10 cellular contexts compared by ENCODE assay signal in the genomic region with DNA sequence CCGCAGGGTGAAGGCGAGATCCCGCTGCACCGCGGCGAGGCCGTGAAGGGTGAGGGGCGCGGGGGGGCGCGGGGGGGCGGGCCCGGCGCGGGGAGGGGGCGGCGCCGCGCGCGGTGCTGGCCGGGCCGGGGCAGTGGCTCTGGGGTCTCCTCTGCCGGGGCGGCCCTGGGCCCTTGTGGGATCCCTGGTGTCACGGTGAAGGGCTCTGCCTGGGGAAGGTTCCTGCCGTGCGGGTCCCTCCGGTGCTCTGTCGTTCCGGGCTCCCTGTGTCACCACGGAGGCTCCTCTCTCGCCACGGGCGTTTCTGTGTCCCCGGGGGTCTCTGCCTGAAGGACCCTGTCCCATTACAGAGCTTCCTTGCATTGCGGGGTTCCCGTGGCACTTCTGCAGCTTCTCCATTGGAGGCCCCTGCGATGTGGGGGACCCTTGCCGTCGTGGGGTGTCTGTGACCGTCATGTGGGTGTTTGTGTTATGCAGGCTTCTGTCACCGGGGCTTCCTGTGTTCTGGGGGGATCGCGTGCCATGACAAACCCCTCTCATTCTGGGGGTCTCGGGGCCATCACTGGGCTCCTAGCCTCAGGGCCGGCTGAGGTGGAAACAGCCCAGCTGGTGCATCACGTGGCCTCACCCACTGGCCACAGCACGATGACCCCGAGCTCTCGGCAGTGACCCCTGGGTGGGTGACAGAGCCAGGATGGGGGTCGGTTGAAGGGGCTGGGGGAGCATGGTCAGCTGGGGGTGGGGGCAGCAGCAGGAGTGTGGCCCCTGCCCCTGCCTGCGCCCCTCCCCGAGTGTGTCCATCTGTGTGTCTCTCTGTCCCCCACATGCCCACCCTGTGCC. TPM values are rescaled to one million over a fixed set of nuclear protein-coding genes. Genes with fewer than 3 reads are reported as not detected.
A peak's percentile ranks its signal among the peaks of the same experiment; 100 is the strongest.
DNase-seq lines count a peak whose midpoint lies in the region; ATAC-seq and TF ChIP-seq lines count a peak whose summit lies in the region.
"Had no signal": no experiment of that assay in that cellular context is flagged by ENCODE, and none has a peak within 500 bp of the region (broad histone marks: within the 10 kb centered on the region; RNA-seq: fewer than 3 reads in every experiment).

No MANE protein-coding gene starts in this region.

- no peak for TF ChIP-seq RAD21 in HCT116 (IDR thresholded peaks at IDR 0.05; ENCODE audit: low read depth)

- in situ Hi-C loops in mammary epithelial cell (cut with MboI; ENCODE audit: low sequenced_read_pairs in 2 of 2), result no loop called here
- in situ Hi-C loops in GM13977 (cut with MboI; ENCODE audit: low pct_unique_long_range_greater_than_20kb, low sequenced_read_pairs, unreplicated experiment), result no loop called here

- ATAC-seq in HCT116, result peak; percentile 28
- no peak for ATAC-seq in GM21423 (IDR thresholded peaks at IDR 0.05; ENCODE audit: unreplicated experiment)

- intact Hi-C loops in HCT116 (cut with micrococcal nuclease) (no loop called here), mammary epithelial cell (cut with micrococcal nuclease) (no loop called here), spleen (cut with DNase I; ENCODE audit: low total_unique reads) (no loop called here)

- no peaks in the 10 kb centered on the region for H3K9me3 ChIP-seq in HCT116 (ENCODE audit: control insufficient read depth in 1 of 2, insufficient read depth in 1 of 2, low read depth in 1 of 2, low read length in 2 of 2)
- H3K9me3 ChIP-seq in mammary epithelial cell (replicated peaks; ENCODE audit: insufficient read depth, low read length), result no peaks in the 10 kb centered on the region
- H3K9me3 ChIP-seq in iPS-20b (ENCODE audit: insufficient read depth, low read depth, low read length), result no peaks in the 10 kb centered on the region
- H3K9me3 ChIP-seq in spleen, result no peaks in the 10 kb centered on the region

- dilution Hi-C loops in mammary epithelial cell (cut with HindIII; ENCODE audit: low sequenced_read_pairs), result loop anchor here (5.0 kb wide), 1 partner anchor 71 kb away; the partner anchor contains the start of gene ARSA

- RAD21 ChIA-PET in HCT116 (lab: Charles Lee; ENCODE audit: low non-redundant PET in 1 of 2, low total read pairs in 2 of 2, uncharacterized antibody in 2 of 2, unreplicated experiment in 2 of 2), result no interaction called here

- H3K27me3 ChIP-seq in HCT116 (ENCODE audit: insufficient read depth, low read length) (no peaks in the 10 kb centered on the region), mammary epithelial cell (ENCODE audit: insufficient read depth, low read length) (no peaks in the 10 kb centered on the region), iPS-20b (ENCODE audit: insufficient read depth, low read length) (peaks cover 27% of the 10 kb centered on the region), spleen (replicated peaks in 1 of 7) (no peaks in the 10 kb centered on the region)

- peak overlapping the region; percentile 50 for H3K9ac ChIP-seq in HCT116 (ENCODE audit: low read length)
- no peak overlapping the region for H3K9ac ChIP-seq in mammary epithelial cell (ENCODE audit: insufficient read depth, low read length)
- H3K9ac ChIP-seq in iPS-20b (ENCODE audit: low read depth, low read length), result no peak overlapping the region

- peak overlapping the region; percentile 32; the same call in 1 of the 2 replicates for H3K27ac ChIP-seq in HCT116 (ENCODE audit: low read depth, low read length)
- no peak overlapping the region for H3K27ac ChIP-seq in mammary epithelial cell (ENCODE audit: insufficient read depth, low read depth, low read length)
- no peak overlapping the region for H3K27ac ChIP-seq in iPS-20b (ENCODE audit: low read length)
- peak overlapping the region in 4 of 8 donors; percentile 21 to 60 (median 39) for H3K27ac ChIP-seq in spleen

- BruUV-seq in HCT116 (replicated peaks; lab: Mats Ljungman, UMichigan), result no TSS peak
- no TSS peak for BruUV-seq in mammary epithelial cell (replicated peaks; lab: Mats Ljungman, UMichigan)

- H3K9me2 ChIP-seq in HCT116 (ENCODE audit: insufficient read depth), result no peaks in the 10 kb centered on the region

- H3K79me2 ChIP-seq in HCT116 (ENCODE audit: insufficient read depth, low read length) (peaks cover 17% of the 10 kb centered on the region), mammary epithelial cell (ENCODE audit: insufficient read depth, low read length) (no peaks in the 10 kb centered on the region)

- POLR2A ChIA-PET in HCT116 (lab: Charles Lee), result no interaction called here

- TF ChIP-seq POLR2A in HCT116 (IDR thresholded peaks at IDR 0.05; ENCODE audit: borderline replicate concordance, extremely low read depth, insufficient read depth, insufficient read length) (no peak), spleen (IDR thresholded peaks at IDR 0.05) (no peak)

- no peaks in the 10 kb centered on the region for H4K20me1 ChIP-seq in HCT116 (ENCODE audit: insufficient read depth)
- H4K20me1 ChIP-seq in mammary epithelial cell (ENCODE audit: insufficient read depth, low read length), result no peaks in the 10 kb centered on the region

- no peaks in the 10 kb centered on the region for H3K36me3 ChIP-seq in HCT116 (ENCODE audit: control insufficient read depth in 1 of 2, insufficient read depth in 2 of 2, low read length in 2 of 2)
- H3K36me3 ChIP-seq in mammary epithelial cell (ENCODE audit: insufficient read depth, low read length), result no peaks in the 10 kb centered on the region
- H3K36me3 ChIP-seq in iPS-20b (ENCODE audit: insufficient read depth, low read depth, low read length), result no peaks in the 10 kb centered on the region
- H3K36me3 ChIP-seq in spleen, result peaks cover 0 to 59% (median 0%) of the 10 kb centered on the region in 6 donors

- 44% methylated on average over 7 of the region's 54 CpGs for WGBS in mammary epithelial cell (ENCODE audit: low coverage, missing lambda C conversion rate)
- WGBS in spleen, 5 donors, result 62 to 78% (median 76%) methylated on average over 28 to 54 of the region's 54 CpGs

- CTCF ChIA-PET in HCT116 (lab: Charles Lee) (no interaction called here), mammary epithelial cell (lab: Charles Lee; ENCODE audit: low non-redundant PET) (no interaction called here)

- peaks cover 2 to 10% of the 10 kb centered on the region in 2 experiments; a peak in 1 of 4 replicates for H3K4me1 ChIP-seq in HCT116 (ENCODE audit: control insufficient read depth in 1 of 2, insufficient read depth in 2 of 2, low read length in 2 of 2)
- peaks cover 25% of the 10 kb centered on the region for H3K4me1 ChIP-seq in mammary epithelial cell (ENCODE audit: insufficient read depth, low read length)
- no peaks in the 10 kb centered on the region for H3K4me1 ChIP-seq in iPS-20b (ENCODE audit: insufficient read depth, low read length)
- peaks cover 3 to 96% (median 54%) of the 10 kb centered on the region in 6 donors for H3K4me1 ChIP-seq in spleen

- H2AFZ ChIP-seq in HCT116 (ENCODE audit: low read depth, low read length, poor library complexity, severe bottlenecking), result no peak overlapping the region
- no peak overlapping the region for H2AFZ ChIP-seq in mammary epithelial cell (ENCODE audit: low read depth, low read length)

- DNase-seq in HCT116 (ENCODE audit: low read depth, low spot score) (no peak), mammary epithelial cell (no peak), spleen (peak; percentile 61), T-helper 2 cell (no peak), GM13977 (ENCODE audit: low spot score) (no peak), NCI-H2227 (lab: John Stamatoyannopoulos, UW; ENCODE audit: unreplicated experiment) (no peak)
- DNase-seq: activated CD8-positive, alpha-beta memory T cell treated with anti-CD3 and anti-CD28 coated beads for 24 hours; NCI-H1105 treated with DMSO at 0.1 percent for 48 hours had no signal

- peak overlapping the region; percentile 54 to 67 for H3K4me3 ChIP-seq in HCT116 (replicated peaks in 1 of 2; ENCODE audit: low read depth in 1 of 2, low read length in 2 of 2)
- peak overlapping the region; percentile 21 to 56 (median 51) for H3K4me3 ChIP-seq in mammary epithelial cell (replicated peaks in 1 of 3; ENCODE audit: insufficient read depth in 1 of 3, low read depth in 2 of 3, low read length in 3 of 3)
- peak overlapping the region; percentile 49; the same call in 1 of the 2 replicates for H3K4me3 ChIP-seq in iPS-20b (ENCODE audit: low read length)
- peak overlapping the region in 1 of 8 donors; percentile 57 for H3K4me3 ChIP-seq in spleen

- TF ChIP-seq CTCF in HCT116 (IDR thresholded peaks at IDR 0.05 in 2 of 3, conservative IDR thresholded peaks at IDR 0.05 in 1 of 3; ENCODE audit: borderline replicate concordance in 1 of 3, insufficient read depth in 1 of 3, low read depth in 2 of 3, low read length in 2 of 3), result no peak
- no peak for TF ChIP-seq CTCF in mammary epithelial cell (conservative IDR thresholded peaks at IDR 0.05 in 1 of 2, IDR thresholded peaks at IDR 0.05 in 1 of 2; ENCODE audit: extremely low read depth in 1 of 2, insufficient read depth in 1 of 2, low read depth in 1 of 2, low read length in 2 of 2)
- TF ChIP-seq CTCF in spleen (IDR thresholded peaks at IDR 0.05 in 8 of 11, conservative IDR thresholded peaks at IDR 0.05 in 3 of 11), result no peak
- TF ChIP-seq CTCF in GM13977 (IDR thresholded peaks at IDR 0.05; ENCODE audit: extremely low read depth, insufficient read depth, missing control alignments), result no peak

- peak overlapping the region; percentile 86 for H3K4me2 ChIP-seq in HCT116 (ENCODE audit: low read length)
- peak overlapping the region; percentile 92 for H3K4me2 ChIP-seq in mammary epithelial cell (ENCODE audit: insufficient read depth, low read depth, low read length)

TF ChIP-seq in HCT116, 20 proteins besides CTCF, POLR2A, EP300 and RAD21 (continues in another document):
- no peak for TF ChIP-seq SIN3A (IDR thresholded peaks at IDR 0.05; ENCODE audit: low read depth)
- no peak for TF ChIP-seq EZH2phosphoT487 (IDR thresholded peaks at IDR 0.05; ENCODE audit: borderline replicate concordance)
- no peak for TF ChIP-seq CBX3 (IDR thresholded peaks at IDR 0.05; ENCODE audit: low read depth)
- TF ChIP-seq YY1 (IDR thresholded peaks at IDR 0.05; ENCODE audit: extremely low read depth, insufficient replicate concordance, low read depth, low read length), result no peak

RNA-seq across cellular contexts. Expression of gene SHANK3, which starts 25.3 kb away (rescaled TPM):
- total RNA-seq in HCT116 (2021; ENCODE audit: unreplicated experiment), result 16.0 TPM
- 7.2 and 7.3 TPM in 2 replicates for polyA plus RNA-seq in HCT116 (2012)
- total RNA-seq in mammary epithelial cell, result 10 to 100 TPM in 1 of 2 donors, 1 to 10 TPM in 1; 3.5 to 12.9 TPM
- 3.3 TPM for polyA plus RNA-seq in mammary epithelial cell
- polyA minus RNA-seq in mammary epithelial cell, result 2.9 TPM
- 100 to 1,000 TPM in 3 of 7 donors, 10 to 100 TPM in 4; 55.5 to 264 (median 89.1) TPM for total RNA-seq in spleen
- polyA plus RNA-seq in spleen, result 100 to 1,000 TPM in 1 of 3 donors, 10 to 100 TPM in 1, 1 to 10 TPM in 1; 9.9 to 112 (median 31.8) TPM

RNA-seq across cellular contexts. Expression of gene ACR, which starts 40.1 kb away (rescaled TPM):
- 1.5 TPM for total RNA-seq in HCT116 (2021; ENCODE audit: unreplicated experiment)
- 1.1 and 1.2 TPM in 2 replicates for polyA plus RNA-seq in HCT116 (2012)
- total RNA-seq in mammary epithelial cell, result not detected
- polyA plus RNA-seq in mammary epithelial cell, result not detected
- not detected for polyA minus RNA-seq in mammary epithelial cell
- total RNA-seq in spleen, result 10 to 100 TPM in 1 of 7 donors, 1 to 10 TPM in 5, under 1 TPM in 1; 0.88 to 12.5 (median 2.3) TPM
- polyA plus RNA-seq in spleen, result 1 to 10 TPM in 1 of 3 donors, under 1 TPM in 2; 0.21 to 1.2 (median 0.67) TPM
